36 cellular contexts compared by ENCODE assay signal in the genomic region with DNA sequence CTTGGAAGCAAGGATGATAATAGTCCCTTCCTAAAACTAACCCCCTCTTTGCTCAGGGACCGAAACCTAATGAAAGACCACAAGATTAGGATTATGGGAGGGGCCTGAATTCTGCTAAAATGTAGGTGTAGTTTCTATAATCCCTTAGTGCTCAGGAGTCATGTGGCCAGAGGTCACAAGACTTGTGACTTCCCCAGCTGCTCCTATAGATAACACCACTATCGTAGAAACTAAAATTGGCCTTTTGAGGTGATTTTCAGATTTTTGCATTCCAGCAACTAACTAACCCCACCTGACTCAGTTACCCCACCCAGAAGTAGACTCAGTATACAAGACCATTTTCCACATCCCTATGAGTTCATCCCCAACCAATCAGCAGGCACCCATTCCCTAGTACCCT.
"Had no signal": no experiment of that assay in that cellular context is flagged by ENCODE, and none has a peak within 500 bp of the region (broad histone marks: within the 10 kb centered on the region; RNA-seq: fewer than 3 reads in every experiment).

No MANE protein-coding gene starts in this region.

- DNase-seq: activated B cell treated with CpG ODN at 0.5 μM for 24 hours; activated CD4-positive, alpha-beta memory T cell treated with anti-CD3 and anti-CD28 coated beads for 36 hours; activated CD4-positive, alpha-beta T cell treated with anti-CD3 and anti-CD28 coated beads for 4 hours; activated CD4-positive, alpha-beta T cell treated with anti-CD3 and anti-CD28 coated beads, Interleukin-2, amount 10 ng/mL, durations not matched to agents 24 days and 14 days; activated CD4-positive, alpha-beta T cell treated with anti-CD3 and anti-CD28 coated beads, Interleukin-2, amount 50 U/mL, for 1 hour; activated CD4-positive, alpha-beta T cell treated with anti-CD3 and anti-CD28 coated beads, Interleukin-2, amount 50 U/mL, for 4 hours; activated CD4-positive, CD25-positive, alpha-beta regulatory T cell treated with anti-CD3 and anti-CD28 coated beads, Interleukin-2, amount 50 U/mL, for 72 hours; activated CD8-positive, alpha-beta memory T cell treated with anti-CD3 and anti-CD28 coated beads, Interleukin-2, amount 50 U/mL, for 4 hours; activated CD8-positive, alpha-beta T cell treated with anti-CD3 and anti-CD28 coated beads for 36 hours; activated effector memory CD4-positive, alpha-beta T cell treated with Interleukin-2 at 50 U/mL for 16 hours; activated gamma-delta T cell; activated naive CD4-positive, alpha-beta T cell treated with anti-CD3 and anti-CD28 coated beads, Interleukin-2, amount 10 ng/mL, durations not matched to agents 7 days and 5 days; activated naive CD4-positive, alpha-beta T cell treated with Interleukin-2 at 50 U/mL for 16 hours; activated naive CD8-positive, alpha-beta T cell treated with anti-CD3 and anti-CD28 coated beads, Interleukin-2, amount 10 ng/mL, durations not matched to agents 7 days and 5 days; activated naive CD8-positive, alpha-beta T cell treated with anti-CD3 and anti-CD28 coated beads, Interleukin-2, amount 50 U/mL, for 24 hours; activated T-cell treated with anti-CD3 and anti-CD28 coated beads for 4 hours; activated T-cell treated with anti-CD3 and anti-CD28 coated beads, Interleukin-2, amount 50 U/mL, for 1 hour; activated T-cell treated with anti-CD3 and anti-CD28 coated beads, Interleukin-2, amount 50 U/mL, for 4 hours; amygdala; anterior cingulate cortex; caudate nucleus; cerebellar nuclear complex; T-helper 2 cell; T-helper 9 cell had no signal

- H3K27me3 Mint-ChIP-seq: activated B cell treated with CpG ODN at 0.5 μM for 24 hours; activated CD4-positive, alpha-beta memory T cell treated with anti-CD3 and anti-CD28 coated beads for 36 hours; activated CD4-positive, alpha-beta T cell treated with anti-CD3 and anti-CD28 coated beads, Interleukin-2, amount 10 ng/mL, durations not matched to agents 24 days and 14 days; activated CD8-positive, alpha-beta T cell treated with anti-CD3 and anti-CD28 coated beads for 36 hours; activated naive CD4-positive, alpha-beta T cell treated with anti-CD3 and anti-CD28 coated beads, Interleukin-2, amount 10 ng/mL, durations not matched to agents 7 days and 5 days; activated naive CD4-positive, alpha-beta T cell treated with anti-CD3 and anti-CD28 coated beads, Interleukin-2, amount 50 U/mL, for 24 hours; activated naive CD8-positive, alpha-beta T cell; activated naive CD8-positive, alpha-beta T cell treated with anti-CD3 and anti-CD28 coated beads, Interleukin-2, amount 10 ng/mL, durations not matched to agents 7 days and 5 days; activated naive CD8-positive, alpha-beta T cell treated with anti-CD3 and anti-CD28 coated beads, Interleukin-2, amount 50 U/mL, for 24 hours; brain; central memory CD8-positive, alpha-beta T cell had no signal

- H3K27ac Mint-ChIP-seq: activated B cell treated with CpG ODN at 0.5 μM for 24 hours; activated CD4-positive, alpha-beta memory T cell treated with anti-CD3 and anti-CD28 coated beads for 36 hours; activated CD4-positive, alpha-beta T cell treated with anti-CD3 and anti-CD28 coated beads, Interleukin-2, amount 10 ng/mL, durations not matched to agents 24 days and 14 days; activated CD8-positive, alpha-beta T cell treated with anti-CD3 and anti-CD28 coated beads for 36 hours; activated naive CD4-positive, alpha-beta T cell treated with anti-CD3 and anti-CD28 coated beads, Interleukin-2, amount 10 ng/mL, durations not matched to agents 7 days and 5 days; activated naive CD4-positive, alpha-beta T cell treated with anti-CD3 and anti-CD28 coated beads, Interleukin-2, amount 50 U/mL, for 24 hours; activated naive CD8-positive, alpha-beta T cell; activated naive CD8-positive, alpha-beta T cell treated with anti-CD3 and anti-CD28 coated beads, Interleukin-2, amount 10 ng/mL, durations not matched to agents 7 days and 5 days; activated naive CD8-positive, alpha-beta T cell treated with anti-CD3 and anti-CD28 coated beads, Interleukin-2, amount 50 U/mL, for 24 hours; activated T-helper 2 cell treated with anti-CD3 and anti-CD28 coated beads, Interferon-gamma antibody, Interleukin-2, Interleukin-4, amounts not matched to agents 10 μg/mL and 5 μg/mL and 100 μg/mL, durations not matched to agents 14 hours and 24 hours and 36 hours; brain; T-helper 1 cell treated with Interleukin-12 subunit alpha and Interleukin-12 subunit beta and Interleukin-4 antibody, amounts not matched to agents 30 μg/mL and 1 μg/mL, for 36 hours; T-helper 2 cell treated with Interferon-gamma antibody and Interleukin-4, amounts not matched to agents 5 μg/mL and 100 μg/mL, for 36 hours had no signal

- H3K27me3 ChIP-seq: ascending aorta, cardiac muscle cell had no signal

- H3K4me1 Mint-ChIP-seq: activated B cell treated with CpG ODN at 0.5 μM for 24 hours; activated CD4-positive, alpha-beta T cell treated with anti-CD3 and anti-CD28 coated beads, Interleukin-2, amount 10 ng/mL, durations not matched to agents 24 days and 14 days; activated naive CD4-positive, alpha-beta T cell treated with anti-CD3 and anti-CD28 coated beads, Interleukin-2, amount 10 ng/mL, durations not matched to agents 7 days and 5 days; activated naive CD4-positive, alpha-beta T cell treated with anti-CD3 and anti-CD28 coated beads, Interleukin-2, amount 50 U/mL, for 24 hours; activated naive CD8-positive, alpha-beta T cell treated with anti-CD3 and anti-CD28 coated beads, Interleukin-2, amount 10 ng/mL, durations not matched to agents 7 days and 5 days; activated naive CD8-positive, alpha-beta T cell treated with anti-CD3 and anti-CD28 coated beads, Interleukin-2, amount 50 U/mL, for 24 hours; brain; central memory CD8-positive, alpha-beta T cell had no signal

- H3K4me1 ChIP-seq: ascending aorta had no signal

- ATAC-seq: activated CD8-positive, alpha-beta T cell treated with anti-CD3 and anti-CD28 coated beads for 36 hours; activated naive CD8-positive, alpha-beta T cell treated with anti-CD3 and anti-CD28 coated beads, Interleukin-2, amount 50 U/mL, for 24 hours; activated T-cell treated with anti-CD3 and anti-CD28 coated beads, Interleukin-2, amount 50 U/mL, for 4 hours had no signal

- FAIRE-seq: bronchial epithelial cell, TTC549 had no signal

- H3K4me3 ChIP-seq: ascending aorta, cardiac muscle cell had no signal

- H3K27ac ChIP-seq: ascending aorta, cardiac muscle cell, VCaP had no signal

- H3K9me3 ChIP-seq: ascending aorta had no signal

- H3K4me3 Mint-ChIP-seq: activated B cell treated with CpG ODN at 0.5 μM for 24 hours; activated CD4-positive, alpha-beta memory T cell treated with anti-CD3 and anti-CD28 coated beads for 36 hours; activated CD4-positive, alpha-beta T cell treated with anti-CD3 and anti-CD28 coated beads, Interleukin-2, amount 10 ng/mL, durations not matched to agents 24 days and 14 days; activated CD8-positive, alpha-beta T cell treated with anti-CD3 and anti-CD28 coated beads for 36 hours; activated naive CD4-positive, alpha-beta T cell treated with anti-CD3 and anti-CD28 coated beads, Interleukin-2, amount 10 ng/mL, durations not matched to agents 7 days and 5 days; activated naive CD4-positive, alpha-beta T cell treated with anti-CD3 and anti-CD28 coated beads, Interleukin-2, amount 50 U/mL, for 24 hours; activated naive CD8-positive, alpha-beta T cell; activated naive CD8-positive, alpha-beta T cell treated with anti-CD3 and anti-CD28 coated beads, Interleukin-2, amount 10 ng/mL, durations not matched to agents 7 days and 5 days; activated naive CD8-positive, alpha-beta T cell treated with anti-CD3 and anti-CD28 coated beads, Interleukin-2, amount 50 U/mL, for 24 hours; activated T-cell treated with anti-CD3 and anti-CD28 coated beads, Interleukin-2, amount 50 U/mL, for 4 hours; brain; central memory CD8-positive, alpha-beta T cell; T-helper 1 cell treated with Interleukin-12 subunit alpha and Interleukin-12 subunit beta and Interleukin-4 antibody, amounts not matched to agents 30 μg/mL and 1 μg/mL, for 36 hours; T-helper 2 cell treated with Interferon-gamma antibody and Interleukin-4, amounts not matched to agents 5 μg/mL and 100 μg/mL, for 36 hours had no signal

- H3K9me3 Mint-ChIP-seq: activated B cell treated with CpG ODN at 0.5 μM for 24 hours; activated CD4-positive, alpha-beta memory T cell treated with anti-CD3 and anti-CD28 coated beads for 36 hours; activated CD4-positive, alpha-beta T cell treated with anti-CD3 and anti-CD28 coated beads, Interleukin-2, amount 10 ng/mL, durations not matched to agents 24 days and 14 days; activated CD8-positive, alpha-beta T cell treated with anti-CD3 and anti-CD28 coated beads for 36 hours; activated naive CD4-positive, alpha-beta T cell treated with anti-CD3 and anti-CD28 coated beads, Interleukin-2, amount 10 ng/mL, durations not matched to agents 7 days and 5 days; activated naive CD4-positive, alpha-beta T cell treated with anti-CD3 and anti-CD28 coated beads, Interleukin-2, amount 50 U/mL, for 24 hours; activated naive CD8-positive, alpha-beta T cell treated with anti-CD3 and anti-CD28 coated beads, Interleukin-2, amount 10 ng/mL, durations not matched to agents 7 days and 5 days; activated naive CD8-positive, alpha-beta T cell treated with anti-CD3 and anti-CD28 coated beads, Interleukin-2, amount 50 U/mL, for 24 hours; activated T-cell treated with anti-CD3 and anti-CD28 coated beads, Interleukin-2, amount 50 U/mL, for 4 hours; activated T-helper 2 cell treated with anti-CD3 and anti-CD28 coated beads, Interferon-gamma antibody, Interleukin-2, Interleukin-4, amounts not matched to agents 10 μg/mL and 5 μg/mL and 100 μg/mL, durations not matched to agents 14 hours and 24 hours and 36 hours; brain; central memory CD8-positive, alpha-beta T cell; T-helper 1 cell treated with Interleukin-12 subunit alpha and Interleukin-12 subunit beta and Interleukin-4 antibody, amounts not matched to agents 30 μg/mL and 1 μg/mL, for 36 hours; T-helper 2 cell treated with Interferon-gamma antibody and Interleukin-4, amounts not matched to agents 5 μg/mL and 100 μg/mL, for 36 hours had no signal
